ENCODE assay signal across 28 cellular contexts in the genomic region with DNA sequence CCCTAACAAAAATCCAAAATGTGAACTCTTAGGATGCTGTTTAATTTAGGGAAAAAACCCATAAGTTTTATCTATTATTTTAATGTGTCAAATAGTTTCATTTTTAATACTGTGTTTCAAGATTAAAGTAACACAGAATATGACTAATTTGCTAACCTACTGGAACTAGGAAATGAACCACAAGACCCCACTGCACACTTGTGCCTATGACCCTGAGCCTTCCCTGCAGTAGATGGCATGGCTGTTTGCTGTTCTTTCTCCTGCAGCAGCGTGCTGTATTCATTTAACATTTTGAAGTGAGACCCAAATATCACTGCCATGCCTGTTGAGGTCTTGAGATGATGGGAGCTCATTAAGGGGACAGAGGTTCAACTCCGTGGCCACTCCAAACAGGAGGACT.
"Had no signal": no experiment of that assay in that cellular context is flagged by ENCODE, and none has a peak within 500 bp of the region (broad histone marks: within the 10 kb centered on the region; RNA-seq: fewer than 3 reads in every experiment).

No MANE protein-coding gene starts in this region.

- H3K27ac Mint-ChIP-seq: activated B cell treated with CpG ODN at 0.5 μM for 24 hours; activated CD4-positive, alpha-beta memory T cell treated with anti-CD3 and anti-CD28 coated beads for 36 hours; activated naive CD4-positive, alpha-beta T cell treated with anti-CD3 and anti-CD28 coated beads for 36 hours; activated naive CD8-positive, alpha-beta T cell treated with anti-CD3 and anti-CD28 coated beads for 36 hours; activated T-helper 1 cell treated with anti-CD3 and anti-CD28 coated beads, Interleukin-12 subunit alpha, Interleukin-12 subunit beta, Interleukin-2, Interleukin-4 antibody, amounts not matched to agents 30 ng/mL and 10 ng/mL and 1 ng/mL, durations not matched to agents 14 hours and 24 hours and 36 hours; activated T-helper 17 cell treated with anti-CD3 and anti-CD28 coated beads, Interleukin-2, amount 50 U/mL, for 72 hours; T-helper 1 cell treated with Interleukin-12 subunit alpha and Interleukin-12 subunit beta and Interleukin-4 antibody, amounts not matched to agents 30 μg/mL and 1 μg/mL, for 36 hours; T-helper 2 cell treated with Interferon-gamma antibody and Interleukin-4, amounts not matched to agents 5 μg/mL and 100 μg/mL, for 36 hours had no signal

- H3K4me3 ChIP-seq: adrenal gland, body of pancreas, breast epithelium had no signal

- H3K4me3 Mint-ChIP-seq: activated B cell treated with CpG ODN at 0.5 μM for 24 hours; activated CD4-positive, alpha-beta memory T cell treated with anti-CD3 and anti-CD28 coated beads for 36 hours; activated naive CD4-positive, alpha-beta T cell treated with anti-CD3 and anti-CD28 coated beads for 36 hours; activated naive CD8-positive, alpha-beta T cell treated with anti-CD3 and anti-CD28 coated beads for 36 hours; activated T-helper 1 cell treated with anti-CD3 and anti-CD28 coated beads, Interleukin-12 subunit alpha, Interleukin-12 subunit beta, Interleukin-2, Interleukin-4 antibody, amounts not matched to agents 30 ng/mL and 10 ng/mL and 1 ng/mL, durations not matched to agents 14 hours and 24 hours and 36 hours; activated T-helper 17 cell treated with anti-CD3 and anti-CD28 coated beads, Interleukin-2, amount 50 U/mL, for 72 hours; T-helper 1 cell treated with Interleukin-12 subunit alpha and Interleukin-12 subunit beta and Interleukin-4 antibody, amounts not matched to agents 30 μg/mL and 1 μg/mL, for 36 hours; T-helper 2 cell treated with Interferon-gamma antibody and Interleukin-4, amounts not matched to agents 5 μg/mL and 100 μg/mL, for 36 hours had no signal

- DNase-seq: activated B cell treated with CpG ODN at 0.5 μM for 24 hours; activated CD4-positive, alpha-beta memory T cell treated with anti-CD3 and anti-CD28 coated beads for 36 hours; activated CD4-positive, alpha-beta T cell treated with anti-CD3 and anti-CD28 coated beads for 48 hours; activated CD4-positive, alpha-beta T cell treated with anti-CD3 and anti-CD28 coated beads, Interleukin-2, amount 50 U/mL, for 1 hour; activated CD4-positive, alpha-beta T cell treated with anti-CD3 and anti-CD28 coated beads, Interleukin-2, amount 50 U/mL, for 4 hours; activated CD4-positive, CD25-positive, alpha-beta regulatory T cell treated with anti-CD3 and anti-CD28 coated beads, Interleukin-2, amount 50 U/mL, for 72 hours; activated CD8-positive, alpha-beta memory T cell treated with anti-CD3 and anti-CD28 coated beads, Interleukin-2, amount 50 U/mL, for 4 hours; activated effector memory CD4-positive, alpha-beta T cell treated with anti-CD3 and anti-CD28 coated beads, Interleukin-2, amount 50 U/mL, for 16 hours; activated gamma-delta T cell treated with Interleukin-2 at 50 U/mL for 16 hours; activated naive CD4-positive, alpha-beta T cell; activated naive CD4-positive, alpha-beta T cell treated with anti-CD3 and anti-CD28 coated beads for 36 hours; activated naive CD4-positive, alpha-beta T cell treated with anti-CD3 and anti-CD28 coated beads, Interleukin-2, amount 50 U/mL, for 16 hours; activated naive CD8-positive, alpha-beta T cell treated with anti-CD3 and anti-CD28 coated beads for 36 hours; activated T-cell treated with anti-CD3 and anti-CD28 coated beads for 4 hours; activated T-cell treated with anti-CD3 and anti-CD28 coated beads, Interleukin-2, amount 50 U/mL, for 48 hours; adrenal gland; amniotic stem cell; aorta; body of pancreas; brain microvascular endothelial cell; central memory CD4-positive, alpha-beta T cell; SW 1271; T-helper 9 cell had no signal

- H3K27me3 ChIP-seq: adrenal gland, body of pancreas, brain microvascular endothelial cell, breast epithelium had no signal

- H3K4me1 Mint-ChIP-seq: activated B cell treated with CpG ODN at 0.5 μM for 24 hours; activated T-helper 17 cell treated with anti-CD3 and anti-CD28 coated beads, Interleukin-2, amount 50 U/mL, for 72 hours had no signal

- H3K36me3 Mint-ChIP-seq: activated CD4-positive, alpha-beta memory T cell treated with anti-CD3 and anti-CD28 coated beads for 36 hours; activated naive CD8-positive, alpha-beta T cell treated with anti-CD3 and anti-CD28 coated beads for 36 hours had no signal

- ATAC-seq: activated T-helper 17 cell treated with anti-CD3 and anti-CD28 coated beads, Interleukin-2, amount 50 U/mL, for 72 hours; body of pancreas had no signal

- H3K27me3 Mint-ChIP-seq: activated CD4-positive, alpha-beta memory T cell treated with anti-CD3 and anti-CD28 coated beads for 36 hours; activated naive CD8-positive, alpha-beta T cell treated with anti-CD3 and anti-CD28 coated beads for 36 hours; activated T-helper 17 cell treated with anti-CD3 and anti-CD28 coated beads, Interleukin-2, amount 50 U/mL, for 72 hours had no signal

- H3K36me3 ChIP-seq: adrenal gland, brain microvascular endothelial cell, breast epithelium had no signal

- H3K4me1 ChIP-seq: adrenal gland, body of pancreas, breast epithelium had no signal

- H3K9me3 ChIP-seq: adrenal gland, body of pancreas, breast epithelium had no signal

- H3K9me3 Mint-ChIP-seq: activated B cell treated with CpG ODN at 0.5 μM for 24 hours; activated naive CD8-positive, alpha-beta T cell treated with anti-CD3 and anti-CD28 coated beads for 36 hours; activated T-helper 1 cell treated with anti-CD3 and anti-CD28 coated beads, Interleukin-12 subunit alpha, Interleukin-12 subunit beta, Interleukin-2, Interleukin-4 antibody, amounts not matched to agents 30 ng/mL and 10 ng/mL and 1 ng/mL, durations not matched to agents 14 hours and 24 hours and 36 hours; T-helper 1 cell treated with Interleukin-12 subunit alpha and Interleukin-12 subunit beta and Interleukin-4 antibody, amounts not matched to agents 30 μg/mL and 1 μg/mL, for 36 hours; T-helper 2 cell treated with Interferon-gamma antibody and Interleukin-4, amounts not matched to agents 5 μg/mL and 100 μg/mL, for 36 hours had no signal
